2 cellular contexts compared by ENCODE assay signal in genomic region chr4:183698909-183699308, GRCh38.
TF ChIP-seq lines count a peak whose summit lies in the region.

No MANE protein-coding gene starts in this region.

TF ChIP-seq in HEK293, 187 proteins besides CTCF, POLR2A, EP300 and RAD21:
- TF ChIP-seq GLI2 (tag by site-specific recombination; IDR thresholded peaks at IDR 0.05; ENCODE audit: borderline replicate concordance, low read depth) (no peak), SCRT2 (tag by site-specific recombination; IDR thresholded peaks at IDR 0.05) (peak; percentile 45; the same call in 1 of the 2 replicates)
TF ChIP-seq in HEK293: peak in this region for 1.

TF ChIP-seq in HepG2, 621 proteins besides CTCF, POLR2A, EP300 and RAD21:
- TF ChIP-seq FOXK2 (IDR thresholded peaks at IDR 0.05) (no peak), HNF4A (CRISPR knock-in tag; IDR thresholded peaks at IDR 0.05) (0 out of 2 replicates have a peak, but pooled peaks have one; percentile 23)
